ENCODE assay signal across 14 cellular contexts in the genomic region with DNA sequence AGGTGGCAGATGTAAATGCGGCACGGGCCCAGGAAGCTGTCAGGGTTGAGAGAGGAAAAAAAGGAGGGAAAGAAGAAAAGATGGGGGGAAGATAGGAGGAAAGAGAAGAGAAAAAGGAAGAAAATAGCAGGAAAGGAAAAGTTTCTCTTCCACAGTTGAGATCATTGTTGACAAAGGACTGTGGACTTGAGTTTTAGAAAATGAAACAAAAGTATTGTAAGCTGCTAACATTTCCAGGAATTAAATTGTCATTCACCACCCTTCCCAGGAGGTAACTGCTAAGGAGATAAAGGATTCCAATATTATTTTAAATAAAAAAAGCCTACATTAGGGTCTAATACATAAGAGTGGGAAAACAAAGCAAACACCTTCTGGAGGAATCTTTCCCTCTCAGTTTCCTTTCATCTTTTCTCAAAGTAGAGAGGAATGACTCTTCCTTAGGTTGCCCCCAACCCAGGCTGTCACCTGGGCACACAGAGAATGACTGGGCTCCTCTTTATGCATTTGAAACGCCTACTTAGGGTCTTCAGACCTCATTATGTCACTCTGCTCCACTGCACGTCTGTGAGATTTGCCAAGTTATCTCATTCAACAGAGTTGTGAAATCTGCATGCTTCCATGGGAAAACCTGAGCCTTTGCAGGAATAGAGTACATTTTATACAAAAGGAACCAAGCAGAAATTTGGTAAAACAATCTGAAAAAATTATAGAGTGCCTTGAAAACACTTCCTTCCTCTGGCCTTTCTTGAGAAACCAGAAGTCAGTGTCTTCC.
A peak's percentile ranks its signal among the peaks of the same experiment; 100 is the strongest.
DNase-seq lines count a peak whose midpoint lies in the region; ATAC-seq, FAIRE-seq and TF ChIP-seq lines count a peak whose summit lies in the region.
"Had no signal": no experiment of that assay in that cellular context is flagged by ENCODE, and none has a peak within 500 bp of the region (broad histone marks: within the 10 kb centered on the region; RNA-seq: fewer than 3 reads in every experiment).

No MANE protein-coding gene starts in this region.

- ATAC-seq in HepG2, result no peak

- intact Hi-C loops in HepG2 (cut with micrococcal nuclease; ENCODE audit: unreplicated experiment), result no loop called here
- intact Hi-C loops in lower leg skin (cut with DNase I; ENCODE audit: low total_unique reads), result no loop called here

- H3K27ac ChIP-seq in liver (ENCODE audit: low read depth in 1 of 2, low read length in 2 of 2) (no peak overlapping the region), HepG2 (ENCODE audit: extremely low read length, insufficient read depth, low read length) (no peak overlapping the region), astrocyte (ENCODE audit: low read depth, low read length) (no peak overlapping the region)
- H3K27ac ChIP-seq: C4-2B, PC-9 had no signal

- H3K36me3 Mint-ChIP-seq in astrocyte (ENCODE audit: low read depth, unreplicated experiment) (peaks cover 7% of the 10 kb centered on the region), immature natural killer cell (no peaks in the 10 kb centered on the region)

- no peaks in the 10 kb centered on the region for H4K20me1 ChIP-seq in HepG2 (ENCODE audit: insufficient read depth, low read length)
- no peaks in the 10 kb centered on the region for H4K20me1 ChIP-seq in astrocyte (ENCODE audit: insufficient read depth, low read length)

- H2AFZ ChIP-seq in HepG2 (ENCODE audit: low read length), result no peak overlapping the region
- no peak overlapping the region for H2AFZ ChIP-seq in astrocyte (ENCODE audit: low read depth, low read length)
- H2AFZ ChIP-seq: PC-9 had no signal

- no peak for TF ChIP-seq EP300 in HepG2 (IDR thresholded peaks at IDR 0.05; ENCODE audit: low read depth in 2 of 2, low read length in 2 of 2)
- no peak for TF ChIP-seq EP300 in HepG2 (CRISPR knock-in tag; IDR thresholded peaks at IDR 0.05; ENCODE audit: borderline replicate concordance)

- CTCF ChIA-PET in HepG2 (lab: Yijun Ruan, JAX; ENCODE audit: low intra/inter-chr PET ratio, low total read pairs), result no interaction called here
- CTCF ChIA-PET in HEK293T (lab: Yijun Ruan, JAX), result no interaction called here

- WGBS in liver, result 61% methylated on average over 4 of the region's 4 CpGs
- WGBS in HepG2 (ENCODE audit: low lambda C conversion rate), result 31% methylated on average over 4 of the region's 4 CpGs
- WGBS in lower leg skin, 2 donors, result 65 to 67% methylated on average over 4 of the region's 4 CpGs

- H3K9me3 ChIP-seq in liver (ENCODE audit: control insufficient read depth in 4 of 4, low read length in 3 of 4) (no peaks in the 10 kb centered on the region), HepG2 (ENCODE audit: low read length) (no peaks in the 10 kb centered on the region), astrocyte (ENCODE audit: insufficient read depth, low read depth, low read length) (no peaks in the 10 kb centered on the region)
- H3K9me3 ChIP-seq: psoas muscle had no signal

- H3K4me2 ChIP-seq in HepG2 (ENCODE audit: low read depth, low read length) (no peak overlapping the region), astrocyte (ENCODE audit: low read length) (no peak overlapping the region)
- H3K4me2 ChIP-seq: PC-9 had no signal

- in situ Hi-C loops in HepG2 (cut with HindIII; ENCODE audit: extremely low pct_ligation_motif_present, low pct_unique_long_range_greater_than_20kb) (no loop called here), GM13977 (cut with MboI; ENCODE audit: low pct_unique_long_range_greater_than_20kb, low sequenced_read_pairs, unreplicated experiment) (no loop called here)

- no peak for DNase-seq in HepG2 (ENCODE audit: low spot score)
- peak; percentile 31 for DNase-seq in astrocyte (ENCODE audit: low read depth)
- DNase-seq in immature natural killer cell, result no peak
- no peak for DNase-seq in HEK293T (ENCODE audit: extremely low spot score)
- no peak for DNase-seq in NCI-H524 treated with DMSO at 0.1 percent for 48 hours (lab: John Stamatoyannopoulos, UW)
- DNase-seq in lower leg skin (ENCODE audit: low spot score in 2 of 2), result no peak
- no peak for DNase-seq in GM13977 (ENCODE audit: low spot score)
- DNase-seq: activated gamma-delta T cell, kidney, NCI-H187, psoas muscle had no signal

- no peak overlapping the region for H3K9ac ChIP-seq in liver (ENCODE audit: low read depth in 1 of 2, low read length in 2 of 2)
- H3K9ac ChIP-seq in HepG2 (ENCODE audit: insufficient read depth, low read depth, low read length), result no peak overlapping the region
- H3K9ac ChIP-seq in astrocyte (ENCODE audit: low read length), result no peak overlapping the region

- FAIRE-seq in HepG2 (lab: Jason Lieb, UNC) (no peak), astrocyte (lab: Jason Lieb, UNC) (no peak)
- FAIRE-seq: kidney had no signal

- peaks cover 59% of the 10 kb centered on the region for H3K4me1 Mint-ChIP-seq in astrocyte (ENCODE audit: low read depth, unreplicated experiment)
- H3K4me1 Mint-ChIP-seq in immature natural killer cell, result peaks cover 75 to 91% of the 10 kb centered on the region in 2 donors

- POLR2A ChIA-PET in HepG2 (lab: Yijun Ruan, JAX), result no interaction called here
- POLR2A ChIA-PET in HEK293T (lab: Yijun Ruan, JAX), result no interaction called here

- peak overlapping the region; percentile 84 for H3K27ac Mint-ChIP-seq in astrocyte (ENCODE audit: unreplicated experiment)
- peak overlapping the region in 2 of 6 donors; percentile 9 to 59 for H3K27ac Mint-ChIP-seq in immature natural killer cell

- H3K27me3 Mint-ChIP-seq in astrocyte (ENCODE audit: low read depth, unreplicated experiment), result no peaks in the 10 kb centered on the region
- peaks cover 0 to 4% (median 2%) of the 10 kb centered on the region in 3 donors for H3K27me3 Mint-ChIP-seq in immature natural killer cell (ENCODE audit: low read depth in 3 of 3)

- H3K4me1 ChIP-seq in liver (ENCODE audit: control insufficient read depth in 4 of 4, insufficient read depth in 4 of 4, low read length in 3 of 4) (peaks cover 0 to 6% (median 0%) of the 10 kb centered on the region in 4 donors), HepG2 (ENCODE audit: insufficient read depth, low read length) (no peaks in the 10 kb centered on the region), astrocyte (ENCODE audit: insufficient read depth, low read length) (no peaks in the 10 kb centered on the region)

- TF ChIP-seq POLR2A in HepG2 (IDR thresholded peaks at IDR 0.05; ENCODE audit: insufficient read depth in 1 of 2, low read depth in 2 of 2, low read length in 2 of 2) (no peak), lower leg skin (IDR thresholded peaks at IDR 0.05) (no peak)

- H3K36me3 ChIP-seq in liver (ENCODE audit: control insufficient read depth in 4 of 4, insufficient read depth in 3 of 4, low read depth in 1 of 4, low read length in 3 of 4), result no peaks in the 10 kb centered on the region
- no peaks in the 10 kb centered on the region for H3K36me3 ChIP-seq in HepG2 (replicated peaks in 1 of 2; ENCODE audit: control insufficient read depth in 1 of 2, insufficient read depth in 2 of 2, low read length in 2 of 2)
- H3K36me3 ChIP-seq in astrocyte (ENCODE audit: insufficient read depth, low read length), result no peaks in the 10 kb centered on the region

- H3K27me3 ChIP-seq in liver (ENCODE audit: control insufficient read depth in 4 of 4, insufficient read depth in 4 of 4, low read length in 3 of 4) (no peaks in the 10 kb centered on the region), HepG2 (ENCODE audit: control insufficient read depth in 1 of 2, insufficient read depth in 2 of 2, low read length in 2 of 2) (no peaks in the 10 kb centered on the region), astrocyte (ENCODE audit: insufficient read depth, low read length) (no peaks in the 10 kb centered on the region)

- H3K4me3 ChIP-seq in liver (ENCODE audit: low read depth in 1 of 3, low read length in 3 of 3) (no peak overlapping the region), HepG2 (replicated peaks in 1 of 3; ENCODE audit: insufficient read depth in 1 of 3, low read depth in 2 of 3, low read length in 3 of 3) (no peak overlapping the region), astrocyte (ENCODE audit: insufficient read depth, low read depth, low read length) (no peak overlapping the region), lower leg skin (ENCODE audit: low read depth, poor library complexity, severe bottlenecking) (no peak overlapping the region)
- H3K4me3 ChIP-seq: PC-9, psoas muscle had no signal

- BruUV-seq in HepG2 (replicated peaks; lab: Mats Ljungman, UMichigan), result no TSS peak

- TF ChIP-seq CTCF in liver (IDR thresholded peaks at IDR 0.05; ENCODE audit: low read depth, low read length, missing input control) (no peak), HepG2 (CRISPR knock-in tag; IDR thresholded peaks at IDR 0.05) (no peak), astrocyte (IDR thresholded peaks at IDR 0.05; ENCODE audit: insufficient read depth, low read depth, low read length) (no peak), lower leg skin (IDR thresholded peaks at IDR 0.05) (no peak), GM13977 (IDR thresholded peaks at IDR 0.05; ENCODE audit: extremely low read depth, insufficient read depth, missing control alignments) (no peak)

- no peaks in the 10 kb centered on the region for H3K9me3 Mint-ChIP-seq in astrocyte (ENCODE audit: unreplicated experiment)
- no peaks in the 10 kb centered on the region for H3K9me3 Mint-ChIP-seq in immature natural killer cell

- TF ChIP-seq RAD21 in liver (IDR thresholded peaks at IDR 0.05) (no peak), HepG2 (CRISPR knock-in tag; IDR thresholded peaks at IDR 0.05) (no peak)

- H3K79me2 ChIP-seq in HepG2 (ENCODE audit: insufficient read depth, low read length), result no peaks in the 10 kb centered on the region
- no peaks in the 10 kb centered on the region for H3K79me2 ChIP-seq in astrocyte (ENCODE audit: insufficient read depth, low read length)

- H3K4me3 Mint-ChIP-seq in astrocyte (ENCODE audit: unreplicated experiment), result no peak overlapping the region
- H3K4me3 Mint-ChIP-seq in immature natural killer cell, result peak overlapping the region in 4 of 5 donors; percentile 6 to 60 (median 36)

TF ChIP-seq in liver, 16 proteins besides CTCF, POLR2A, EP300 and RAD21:
- TF ChIP-seq FOXA1 (IDR thresholded peaks at IDR 0.05), result no peak
- TF ChIP-seq GABPA (IDR thresholded peaks at IDR 0.05 in 1 of 2, conservative IDR thresholded peaks at IDR 0.05 in 1 of 2), result no peak
- TF ChIP-seq HNF4A (conservative IDR thresholded peaks at IDR 0.05), result peak; percentile 7 to 8
- no peak for TF ChIP-seq EGR1 (IDR thresholded peaks at IDR 0.05; ENCODE audit: low read depth in 2 of 2)
- TF ChIP-seq YY1 (IDR thresholded peaks at IDR 0.05), result peak; percentile 20

TF ChIP-seq in HepG2, 621 proteins besides CTCF, POLR2A, EP300 and RAD21 (continues in another document):
- TF ChIP-seq NCOR1 (IDR thresholded peaks at IDR 0.05; ENCODE audit: borderline replicate concordance, low read length), result no peak

TF ChIP-seq in HEK293T, 16 proteins besides CTCF, POLR2A, EP300 and RAD21:
- TF ChIP-seq FOXK2 (IDR thresholded peaks at IDR 0.05), result no peak
- no peak for TF ChIP-seq FOXA1 (IDR thresholded peaks at IDR 0.05)
- TF ChIP-seq LEF1 (IDR thresholded peaks at IDR 0.05; ENCODE audit: borderline replicate concordance), result no peak
- no peak for TF ChIP-seq CTBP1 (IDR thresholded peaks at IDR 0.05; ENCODE audit: borderline replicate concordance)
- TF ChIP-seq ZNF384 (IDR thresholded peaks at IDR 0.05), result no peak
- TF ChIP-seq L3MBTL2 (conservative IDR thresholded peaks at IDR 0.05), result no peak
- TF ChIP-seq ELF4 (IDR thresholded peaks at IDR 0.05), result no peak
- no peak for TF ChIP-seq BHLHE40 (IDR thresholded peaks at IDR 0.05; ENCODE audit: borderline replicate concordance)
